ENCODE assay signal across 1 cellular context in genomic region chr20:62768234-62768814, GRCh38.
TF ChIP-seq lines count a peak whose summit lies in the region.

No MANE protein-coding gene starts in this region.

TF ChIP-seq in H1, 55 proteins besides CTCF, POLR2A, EP300 and RAD21:
- no peak for TF ChIP-seq CHD2 (IDR thresholded peaks at IDR 0.05; ENCODE audit: low read length)
